8 cellular contexts compared by ENCODE assay signal in the genomic region with DNA sequence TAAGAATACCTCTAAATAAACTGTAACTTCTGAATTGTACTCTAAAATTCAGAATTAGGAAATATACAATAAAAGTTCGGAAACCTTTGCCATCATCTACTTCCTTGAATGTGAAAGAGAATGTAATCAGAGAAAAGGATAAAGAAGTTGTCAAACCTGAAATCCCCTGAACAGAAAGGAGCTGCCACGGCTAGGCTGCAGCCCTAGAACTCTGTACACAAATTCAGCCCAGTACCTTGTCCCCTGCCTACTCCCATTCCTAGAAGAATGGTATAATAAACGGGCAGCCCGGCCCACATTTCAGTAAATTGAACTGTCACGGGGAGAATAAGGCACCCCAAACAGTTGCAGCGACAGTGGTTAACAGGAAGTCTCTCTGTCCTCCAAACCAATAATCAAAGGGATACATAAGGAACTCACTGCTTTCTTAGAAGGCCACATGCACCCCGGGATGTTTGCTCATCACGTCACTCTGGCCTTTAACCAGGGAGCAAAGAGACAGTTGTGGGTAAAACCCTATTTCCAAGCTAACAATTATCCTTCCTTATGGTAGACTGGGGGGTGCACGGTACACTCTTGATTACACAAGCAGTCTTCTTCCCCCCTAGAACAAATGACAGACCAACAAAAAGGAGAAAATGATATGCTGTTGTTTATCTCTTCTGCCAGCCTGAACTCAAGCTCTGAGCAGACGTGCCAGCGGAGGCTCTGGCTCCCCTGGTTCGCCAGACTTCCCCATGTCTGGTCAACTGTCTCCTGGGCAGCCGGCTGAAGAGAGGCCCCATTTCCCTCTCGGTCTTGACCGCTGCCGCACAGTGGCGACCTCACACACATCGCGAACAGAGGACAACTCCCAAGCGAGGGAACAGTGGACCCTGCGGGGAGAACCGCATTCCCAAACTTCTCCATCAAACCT. TPM values are rescaled to one million over a fixed set of nuclear protein-coding genes. Genes with fewer than 3 reads are reported as not detected.
DNase-seq lines count a peak whose midpoint lies in the region; ATAC-seq, FAIRE-seq and TF ChIP-seq lines count a peak whose summit lies in the region.

No MANE protein-coding gene starts in this region.

- no peaks in the 10 kb centered on the region for H3K36me3 ChIP-seq in bronchial epithelial cell (ENCODE audit: control insufficient read depth, insufficient read depth, low read length)
- no peaks in the 10 kb centered on the region for H3K36me3 ChIP-seq in sigmoid colon

- H3K4me3 ChIP-seq in bronchial epithelial cell (ENCODE audit: low read depth, low read length) (peak overlapping the region; percentile 87), sigmoid colon (peak overlapping the region; percentile 61 to 98 (median 94))

- TF ChIP-seq POLR2A in sigmoid colon (IDR thresholded peaks at IDR 0.05), result no peak

- peaks cover 0 to 31% (median 8%) of the 10 kb centered on the region in 4 donors for H3K4me1 ChIP-seq in sigmoid colon

- H3K27me3 ChIP-seq in bronchial epithelial cell (ENCODE audit: control insufficient read depth, insufficient read depth, low read length) (no peaks in the 10 kb centered on the region), sigmoid colon (no peaks in the 10 kb centered on the region)

- DNase-seq in SIG-M5 treated with dmso at 0.1 percent for 504 hours (lab: John Stamatoyannopoulos, UW; ENCODE audit: unreplicated experiment) (peak; percentile 39), SIG-M5 (lab: John Stamatoyannopoulos, UW) (no peak), SW480 (ENCODE audit: low spot score) (peak; percentile 58), bronchial epithelial cell (ENCODE audit: low read depth) (peak; percentile 35), iPS-NIHi11 (ENCODE audit: low spot score) (peak; percentile 29), sigmoid colon (peak; percentile 82), NCI-H1048 (lab: John Stamatoyannopoulos, UW) (no peak)

- no peak for FAIRE-seq in bronchial epithelial cell (lab: Jason Lieb, UNC)

- no peaks in the 10 kb centered on the region for H3K9me3 ChIP-seq in sigmoid colon

- peak overlapping the region; percentile 84 to 97 (median 96) for H3K27ac ChIP-seq in sigmoid colon

- peak; percentile 16 for ATAC-seq in HG03378 (IDR thresholded peaks at IDR 0.05; ENCODE audit: unreplicated experiment)

- intact Hi-C loops in sigmoid colon (cut with DNase I), result loop anchor here (1.0 to 5.0 kb wide), 5 partner anchors 25 to 108 kb away; partner anchors contain the start of genes FNDC8, LIG3 and RFFL

- TF ChIP-seq CTCF in bronchial epithelial cell (IDR thresholded peaks at IDR 0.05; ENCODE audit: insufficient read depth, low read length, severe bottlenecking) (no peak), sigmoid colon (IDR thresholded peaks at IDR 0.05) (no peak)

- no peak for TF ChIP-seq EP300 in sigmoid colon (IDR thresholded peaks at IDR 0.05)

- 1 to 4% methylated on average over 22 of the region's 22 CpGs for WGBS in sigmoid colon, 2 donors

RNA-seq across cellular contexts. Expression of gene RFFL, which starts 24.5 kb away (rescaled TPM):
- total RNA-seq in bronchial epithelial cell (8.4 and 20.1 TPM in 2 replicates), sigmoid colon (10 to 100 TPM; 16.5 to 25.2 (median 21.8) TPM)
- 10 to 100 TPM; 15.0 to 29.4 (median 24.1) TPM for polyA plus RNA-seq in sigmoid colon

RNA-seq across cellular contexts. Expression of gene RAD51D, which starts 31.7 kb away (rescaled TPM):
- total RNA-seq in bronchial epithelial cell (1.4 and 2.4 TPM in 2 replicates), sigmoid colon (10 to 100 TPM in 1 of 4 donors, 1 to 10 TPM in 3; 4.3 to 12.6 (median 7.9) TPM)
- 1 to 10 TPM; 2.8 to 9.7 (median 4.2) TPM for polyA plus RNA-seq in sigmoid colon

RNA-seq across cellular contexts. Expression of gene FNDC8, which starts 33.4 kb away (rescaled TPM):
- not detected in 2 replicates for total RNA-seq in bronchial epithelial cell
- not detected for total RNA-seq in sigmoid colon
- not detected for polyA plus RNA-seq in sigmoid colon

RNA-seq across cellular contexts. Expression of gene NLE1, which starts 54.1 kb away (rescaled TPM):
- total RNA-seq in bronchial epithelial cell (10.2 and 32.4 TPM in 2 replicates), sigmoid colon (10 to 100 TPM in 3 of 4 donors, 1 to 10 TPM in 1; 6.6 to 16.8 (median 11.4) TPM)
- polyA plus RNA-seq in sigmoid colon, result 10 to 100 TPM in 1 of 3 donors, 1 to 10 TPM in 2; 3.0 to 12.3 (median 3.0) TPM

RNA-seq across cellular contexts. Expression of gene UNC45B, which starts 59.6 kb away (rescaled TPM):
- total RNA-seq in bronchial epithelial cell, result not detected in 2 replicates
- not detected for total RNA-seq in sigmoid colon
- under 1 TPM in 2 of 3 donors, not detected in 1; under 0.01 to 0.03 TPM for polyA plus RNA-seq in sigmoid colon

Comparison
In these comparisons a context has a peak if more than half of its experiments do, and no peak if none do; other contexts are left out.
1. DNase-seq: peak in SIG-M5 treated with dmso at 0.1 percent for 504 hours (single experiment), SW480 (single experiment), bronchial epithelial cell (single experiment), iPS-NIHi11 (single experiment) and sigmoid colon (single experiment); none in SIG-M5 (single experiment) and NCI-H1048 (single experiment).